Comparison of ENCODE assay signal across 24 cellular contexts in genomic region chr17:5701371-5701770, GRCh38.
"Had no signal": no experiment of that assay in that cellular context is flagged by ENCODE, and none has a peak within 500 bp of the region (broad histone marks: within the 10 kb centered on the region; RNA-seq: fewer than 3 reads in every experiment).

No MANE protein-coding gene starts in this region.

- H3K4me1 Mint-ChIP-seq: central memory CD8-positive, alpha-beta T cell; immature natural killer cell; memory B cell; natural killer cell; stimulated activated effector memory CD8-positive, alpha-beta T cell treated with anti-CD3 and anti-CD28 coated beads, Interleukin-12 subunit alpha, Interleukin-12 subunit beta, amount 100 ng/mL, for 72 hours had no signal

- H2AFZ ChIP-seq: hepatocyte had no signal

- H3K9me3 ChIP-seq: gastrocnemius medialis, lower lobe of right lung, neutrophil, pancreas, testis had no signal

- H3K4me1 ChIP-seq: heart left ventricle, lower lobe of right lung, pancreas, testis, tibial artery, upper lobe of left lung had no signal

- H3K79me2 ChIP-seq: hepatocyte had no signal

- H3K4me2 ChIP-seq: hepatocyte, smooth muscle cell had no signal

- DNase-seq: dermis blood vessel endothelial cell; effector memory CD8-positive, alpha-beta T cell; gastrocnemius medialis; heart left ventricle; immature natural killer cell; left ventricle myocardium superior; lower lobe of right lung; natural killer cell; pancreas; stimulated activated CD4-positive, alpha-beta T cell treated with anti-CD3 and anti-CD28 coated beads, Interleukin-12 subunit alpha, Interleukin-12 subunit beta, amount 100 ng/mL, for 4 hours; stimulated activated CD4-positive, alpha-beta T cell treated with anti-CD3 and anti-CD28 coated beads, Interleukin-1b, Interleukin-23, amount 100 ng/mL, for 48 hours; stimulated activated CD4-positive, alpha-beta T cell treated with anti-CD3 and anti-CD28 coated beads, Interleukin-4, amount 100 ng/mL, for 1 hour; stimulated activated naive CD8-positive, alpha-beta T cell treated with anti-CD3 and anti-CD28 coated beads, Interleukin-15, Interleukin-2, amounts not matched to agents 100 U/mL and 50 U/mL, for 24 hours; testis; tibial artery had no signal

- H3K4me3 ChIP-seq: coronary artery, gastrocnemius medialis, heart left ventricle, hepatocyte, lower lobe of right lung, pancreas, smooth muscle cell, testis, tibial artery, upper lobe of left lung had no signal

- H3K27me3 ChIP-seq: hepatocyte, pancreas, testis, upper lobe of left lung had no signal

- H3K9me3 Mint-ChIP-seq: natural killer cell; stimulated activated effector memory CD8-positive, alpha-beta T cell treated with anti-CD3 and anti-CD28 coated beads, Interleukin-12 subunit alpha, Interleukin-12 subunit beta, amount 100 ng/mL, for 72 hours had no signal

- H3K36me3 Mint-ChIP-seq: immature natural killer cell; natural killer cell; stimulated activated effector memory CD8-positive, alpha-beta T cell treated with anti-CD3 and anti-CD28 coated beads, Interleukin-12 subunit alpha, Interleukin-12 subunit beta, amount 100 ng/mL, for 72 hours had no signal

- H3K27ac ChIP-seq: coronary artery, gastrocnemius medialis, heart left ventricle, hepatocyte, lower lobe of right lung, neutrophil, pancreas, testis, tibial artery, upper lobe of left lung had no signal

- H3K27ac Mint-ChIP-seq: effector memory CD8-positive, alpha-beta T cell; immature natural killer cell; memory B cell; natural killer cell; progenitor cell of endocrine pancreas had no signal

- H3K36me3 ChIP-seq: gastrocnemius medialis, heart left ventricle, lower lobe of right lung, neutrophil, pancreas, tibial artery, upper lobe of left lung had no signal

- H3K4me3 Mint-ChIP-seq: central memory CD8-positive, alpha-beta T cell; effector memory CD8-positive, alpha-beta T cell; immature natural killer cell; memory B cell; natural killer cell; stimulated activated effector memory CD8-positive, alpha-beta T cell treated with anti-CD3 and anti-CD28 coated beads, Interleukin-12 subunit alpha, Interleukin-12 subunit beta, amount 100 ng/mL, for 72 hours had no signal
